ENCODE assay signal across 21 cellular contexts in genomic region chr7:5622286-5622685, GRCh38. TPM values are rescaled to one million over a fixed set of nuclear protein-coding genes. Genes with fewer than 3 reads are reported as not detected.
DNase-seq lines count a peak whose midpoint lies in the region; ATAC-seq, FAIRE-seq and TF ChIP-seq lines count a peak whose summit lies in the region.
"Had no signal": no experiment of that assay in that cellular context is flagged by ENCODE, and none has a peak within 500 bp of the region (broad histone marks: within the 10 kb centered on the region; RNA-seq: fewer than 3 reads in every experiment).

No MANE protein-coding gene starts in this region.

- TF ChIP-seq POLR2A in HepG2 (IDR thresholded peaks at IDR 0.05; ENCODE audit: insufficient read depth in 1 of 2, low read depth in 2 of 2, low read length in 2 of 2): no peak
- no peak for TF ChIP-seq POLR2A in right lobe of liver (IDR thresholded peaks at IDR 0.05)

- CTCF ChIA-PET in HepG2 (lab: Yijun Ruan, JAX; ENCODE audit: low intra/inter-chr PET ratio, low total read pairs): no interaction called here
- CTCF ChIA-PET in RWPE1 (lab: Yijun Ruan, JAX): no interaction called here

- no peak for DNase-seq in HepG2 (ENCODE audit: low spot score)
- no peak for DNase-seq in right lobe of liver
- DNase-seq in RWPE1 (ENCODE audit: low spot score): no peak
- DNase-seq in glutamatergic neuron: peak; percentile 9
- no peak for DNase-seq in urothelium cell line (ENCODE audit: low spot score)
- DNase-seq in activated naive CD8-positive, alpha-beta T cell treated with anti-CD3 and anti-CD28 coated beads, Interleukin-2, amount 50 U/mL, for 24 hours: no peak
- DNase-seq in NCI-H446 treated with DMSO at 0.1 percent for 48 hours (lab: John Stamatoyannopoulos, UW): no peak
- DNase-seq: ACHN; BE2C; C1 segment of cervical spinal cord; CD4-positive, CD25-positive, alpha-beta regulatory T cell; CD8-positive, alpha-beta memory T cell; COR-L47; GOT3; H9 had no signal

- no peak overlapping the region for H3K4me3 Mint-ChIP-seq in glutamatergic neuron (ENCODE audit: unreplicated experiment)
- no peak overlapping the region for H3K4me3 Mint-ChIP-seq in activated naive CD8-positive, alpha-beta T cell treated with anti-CD3 and anti-CD28 coated beads, Interleukin-2, amount 50 U/mL, for 24 hours
- H3K4me3 Mint-ChIP-seq: CD4-positive, CD25-positive, alpha-beta regulatory T cell; CD8-positive, alpha-beta memory T cell; H9; IgD-negative memory B cell had no signal

- TF ChIP-seq EP300 in HepG2 (IDR thresholded peaks at IDR 0.05; ENCODE audit: low read depth in 2 of 2, low read length in 2 of 2) (no peak), HepG2 (CRISPR knock-in tag; IDR thresholded peaks at IDR 0.05; ENCODE audit: borderline replicate concordance) (no peak)

- H3K27me3 Mint-ChIP-seq in glutamatergic neuron (ENCODE audit: unreplicated experiment): peaks cover 5% of the 10 kb centered on the region
- no peaks in the 10 kb centered on the region for H3K27me3 Mint-ChIP-seq in activated naive CD8-positive, alpha-beta T cell treated with anti-CD3 and anti-CD28 coated beads, Interleukin-2, amount 50 U/mL, for 24 hours
- H3K27me3 Mint-ChIP-seq: CD4-positive, CD25-positive, alpha-beta regulatory T cell; CD8-positive, alpha-beta memory T cell; IgD-negative memory B cell had no signal

- H3K4me1 Mint-ChIP-seq in glutamatergic neuron (ENCODE audit: low read depth, unreplicated experiment): peaks cover 21% of the 10 kb centered on the region
- H3K4me1 Mint-ChIP-seq in activated naive CD8-positive, alpha-beta T cell treated with anti-CD3 and anti-CD28 coated beads, Interleukin-2, amount 50 U/mL, for 24 hours: peaks cover 7% of the 10 kb centered on the region
- H3K4me1 Mint-ChIP-seq: CD8-positive, alpha-beta memory T cell had no signal

- H3K9ac ChIP-seq in HepG2 (ENCODE audit: insufficient read depth, low read depth, low read length): no peak overlapping the region

- BruUV-seq in HepG2 (replicated peaks; lab: Mats Ljungman, UMichigan): no TSS peak

- H4K20me1 ChIP-seq in HepG2 (ENCODE audit: insufficient read depth, low read length): no peaks in the 10 kb centered on the region

- H3K79me2 ChIP-seq in HepG2 (ENCODE audit: insufficient read depth, low read length): no peaks in the 10 kb centered on the region

- no peaks in the 10 kb centered on the region for H3K4me1 ChIP-seq in HepG2 (ENCODE audit: insufficient read depth, low read length)
- H3K4me1 ChIP-seq in right lobe of liver: no peaks in the 10 kb centered on the region

- peaks cover 4% of the 10 kb centered on the region for H3K9me3 Mint-ChIP-seq in glutamatergic neuron (ENCODE audit: unreplicated experiment)
- H3K9me3 Mint-ChIP-seq in activated naive CD8-positive, alpha-beta T cell treated with anti-CD3 and anti-CD28 coated beads, Interleukin-2, amount 50 U/mL, for 24 hours: no peaks in the 10 kb centered on the region
- H3K9me3 Mint-ChIP-seq: CD4-positive, CD25-positive, alpha-beta regulatory T cell; CD8-positive, alpha-beta memory T cell; H9; IgD-negative memory B cell had no signal

- intact Hi-C loops in HepG2 (cut with micrococcal nuclease; ENCODE audit: unreplicated experiment): no loop called here
- intact Hi-C loops in right lobe of liver (cut with DNase I): no loop called here

- no peak for TF ChIP-seq CTCF in HepG2 (CRISPR knock-in tag; IDR thresholded peaks at IDR 0.05)
- no peak for TF ChIP-seq CTCF in right lobe of liver (IDR thresholded peaks at IDR 0.05)
- TF ChIP-seq CTCF in RWPE1 (conservative IDR thresholded peaks at IDR 0.05; ENCODE audit: low read depth): no peak
- no peak for TF ChIP-seq CTCF in glutamatergic neuron (IDR thresholded peaks at IDR 0.05; ENCODE audit: partially characterized antibody, unreplicated experiment)

- no peak overlapping the region for H2AFZ ChIP-seq in HepG2 (ENCODE audit: low read length)

- ATAC-seq in HepG2 (no peak), right lobe of liver (no peak)
- no peak for ATAC-seq in activated naive CD8-positive, alpha-beta T cell treated with anti-CD3 and anti-CD28 coated beads, Interleukin-2, amount 50 U/mL, for 24 hours

- POLR2A ChIA-PET in HepG2 (lab: Yijun Ruan, JAX): no interaction called here
- POLR2A ChIA-PET in RWPE1 (lab: Yijun Ruan, JAX; ENCODE audit: low non-redundant PET): no interaction called here

- H3K27ac Mint-ChIP-seq in glutamatergic neuron (ENCODE audit: unreplicated experiment): no peak overlapping the region
- H3K27ac Mint-ChIP-seq in activated naive CD8-positive, alpha-beta T cell treated with anti-CD3 and anti-CD28 coated beads, Interleukin-2, amount 50 U/mL, for 24 hours: no peak overlapping the region
- H3K27ac Mint-ChIP-seq: CD4-positive, CD25-positive, alpha-beta regulatory T cell; CD8-positive, alpha-beta memory T cell; IgD-negative memory B cell had no signal

- no peaks in the 10 kb centered on the region for H3K27me3 ChIP-seq in HepG2 (ENCODE audit: control insufficient read depth in 1 of 2, insufficient read depth in 2 of 2, low read length in 2 of 2)
- H3K27me3 ChIP-seq in right lobe of liver: no peaks in the 10 kb centered on the region
- H3K27me3 ChIP-seq: BE2C had no signal

- TF ChIP-seq RAD21 in HepG2 (CRISPR knock-in tag; IDR thresholded peaks at IDR 0.05): no peak

- 92% methylated on average over 6 of the region's 13 CpGs for WGBS in HepG2 (ENCODE audit: low lambda C conversion rate)
- WGBS in right lobe of liver (ENCODE audit: insufficient coverage, low coverage, low lambda C conversion rate, missing lambda C conversion rate): 100% methylated on average over 4 of the region's 13 CpGs

- H3K36me3 ChIP-seq in HepG2 (replicated peaks in 1 of 2; ENCODE audit: control insufficient read depth in 1 of 2, insufficient read depth in 2 of 2, low read length in 2 of 2) (peaks cover 14 to 47% of the 10 kb centered on the region in 2 experiments; a peak in 4 of 5 replicates), right lobe of liver (peaks cover 0 to 12% (median 4%) of the 10 kb centered on the region in 4 donors)

- H3K4me2 ChIP-seq in HepG2 (ENCODE audit: low read depth, low read length): no peak overlapping the region

- H3K36me3 Mint-ChIP-seq in glutamatergic neuron (ENCODE audit: unreplicated experiment): no peaks in the 10 kb centered on the region
- H3K36me3 Mint-ChIP-seq in activated naive CD8-positive, alpha-beta T cell treated with anti-CD3 and anti-CD28 coated beads, Interleukin-2, amount 50 U/mL, for 24 hours (ENCODE audit: low read depth): peaks cover 21% of the 10 kb centered on the region

- H3K9me3 ChIP-seq in HepG2 (ENCODE audit: low read length) (no peaks in the 10 kb centered on the region), right lobe of liver (no peaks in the 10 kb centered on the region)
- H3K9me3 ChIP-seq: BE2C had no signal

- H3K27ac ChIP-seq in HepG2 (ENCODE audit: extremely low read length, insufficient read depth, low read length): no peak overlapping the region
- no peak overlapping the region for H3K27ac ChIP-seq in right lobe of liver
- H3K27ac ChIP-seq in RWPE1: peak overlapping the region; percentile 43; the same call in 1 of the 2 replicates

- no peak overlapping the region for H3K4me3 ChIP-seq in HepG2 (replicated peaks in 1 of 3; ENCODE audit: insufficient read depth in 1 of 3, low read depth in 2 of 3, low read length in 3 of 3)
- H3K4me3 ChIP-seq in right lobe of liver: no peak overlapping the region

- in situ Hi-C loops in HepG2 (cut with HindIII; ENCODE audit: extremely low pct_ligation_motif_present, low pct_unique_long_range_greater_than_20kb): no loop called here

- FAIRE-seq in HepG2 (lab: Jason Lieb, UNC) (no peak), urothelium cell line (lab: Jason Lieb, UNC) (peak; percentile 74)
- FAIRE-seq: A204.1, D721Med, G401.6, GM12892, GM18507 had no signal

TF ChIP-seq in HepG2, 621 proteins besides CTCF, POLR2A, EP300 and RAD21 (continues in another document):
- no peak for TF ChIP-seq ZNF546 (CRISPR knock-in tag; conservative IDR thresholded peaks at IDR 0.05)

RNA-seq across cellular contexts. Expression of gene FSCN1, which starts 29.7 kb away (rescaled TPM):
- 35.5 and 44.0 TPM in 2 replicates for total RNA-seq in HepG2 (2016; rRNA removed; fragmentation: Illumina TruSeq; extraction: Trizol)
- 6.4 and 7.4 TPM in 2 replicates for total RNA-seq in HepG2 (2016; cell fraction: cytosol; rRNA removed; fragmentation: Illumina TruSeq; extraction: Trizol; ENCODE audit: low read depth)
- total RNA-seq in HepG2 (2016; cell fraction: insoluble cytoplasmic fraction; rRNA removed; fragmentation: Illumina TruSeq; extraction: Trizol): 32.0 and 43.8 TPM in 2 replicates
- total RNA-seq in HepG2 (2016; cell fraction: membrane; rRNA removed; fragmentation: Illumina TruSeq; extraction: Trizol): 20.9 and 22.0 TPM in 2 replicates
- total RNA-seq in HepG2 (2016; cell fraction: nucleus; rRNA removed; fragmentation: Illumina TruSeq; extraction: Trizol): 21.3 and 24.5 TPM in 2 replicates
- 21.2 and 29.0 TPM in 2 replicates for polyA plus RNA-seq in HepG2 (2011; rRNA removed)
- 21.0 and 36.3 TPM in 2 replicates for polyA plus RNA-seq in HepG2 (2011; cell fraction: cytosol; rRNA removed)
- polyA plus RNA-seq in HepG2 (2011; cell fraction: nucleus; rRNA removed): 41.0 and 50.2 TPM in 2 replicates
- polyA plus RNA-seq in HepG2 (2012): 7.3 and 18.5 TPM in 2 replicates
- polyA plus RNA-seq in HepG2 (2016; cell fraction: cytosol; fragmentation: Illumina TruSeq; extraction: Trizol; ENCODE audit: low read depth): 10.2 and 10.8 TPM in 2 replicates
- 58.7 and 73.9 TPM in 2 replicates for polyA plus RNA-seq in HepG2 (2016; cell fraction: insoluble cytoplasmic fraction; fragmentation: Illumina TruSeq; extraction: Trizol; ENCODE audit: low read depth)
- polyA plus RNA-seq in HepG2 (2016; cell fraction: membrane; fragmentation: Illumina TruSeq; extraction: Trizol; ENCODE audit: low read depth): 22.3 and 24.1 TPM in 2 replicates
- 53.5 and 58.8 TPM in 2 replicates for polyA plus RNA-seq in HepG2 (2016; cell fraction: nucleus; fragmentation: Illumina TruSeq; extraction: Trizol; ENCODE audit: insufficient read depth, low read depth)
- polyA minus RNA-seq in HepG2 (2011; rRNA and poly(A)+ RNA removed; ENCODE audit: low replicate concordance): 66.5 and 90.1 TPM in 2 replicates
- polyA minus RNA-seq in HepG2 (2011; cell fraction: cytosol; rRNA and poly(A)+ RNA removed): 43.7 and 53.5 TPM in 2 replicates
- polyA minus RNA-seq in HepG2 (2011; cell fraction: nucleus; rRNA and poly(A)+ RNA removed): 12.7 and 16.4 TPM in 2 replicates
- total RNA-seq in right lobe of liver: 10 to 100 TPM in 5 of 6 experiments, 1 to 10 TPM in 1; 9.1 to 26.2 (median 11.9) TPM
- 749 TPM for total RNA-seq in glutamatergic neuron (ENCODE audit: unreplicated experiment)

Comparison
In these comparisons a context has a peak if more than half of its experiments do, and no peak if none do; other contexts are left out.
1. RNA of gene FSCN1, which starts 29.7 kb away (total RNA-seq): 749 TPM in glutamatergic neuron (single experiment); 6.4 to 44.0 TPM in HepG2 and 9.1 to 26.2 TPM in right lobe of liver; every median in the first group is over 10 times any median in the second.